ENCODE assay signal across 1 cellular context in the genomic region with DNA sequence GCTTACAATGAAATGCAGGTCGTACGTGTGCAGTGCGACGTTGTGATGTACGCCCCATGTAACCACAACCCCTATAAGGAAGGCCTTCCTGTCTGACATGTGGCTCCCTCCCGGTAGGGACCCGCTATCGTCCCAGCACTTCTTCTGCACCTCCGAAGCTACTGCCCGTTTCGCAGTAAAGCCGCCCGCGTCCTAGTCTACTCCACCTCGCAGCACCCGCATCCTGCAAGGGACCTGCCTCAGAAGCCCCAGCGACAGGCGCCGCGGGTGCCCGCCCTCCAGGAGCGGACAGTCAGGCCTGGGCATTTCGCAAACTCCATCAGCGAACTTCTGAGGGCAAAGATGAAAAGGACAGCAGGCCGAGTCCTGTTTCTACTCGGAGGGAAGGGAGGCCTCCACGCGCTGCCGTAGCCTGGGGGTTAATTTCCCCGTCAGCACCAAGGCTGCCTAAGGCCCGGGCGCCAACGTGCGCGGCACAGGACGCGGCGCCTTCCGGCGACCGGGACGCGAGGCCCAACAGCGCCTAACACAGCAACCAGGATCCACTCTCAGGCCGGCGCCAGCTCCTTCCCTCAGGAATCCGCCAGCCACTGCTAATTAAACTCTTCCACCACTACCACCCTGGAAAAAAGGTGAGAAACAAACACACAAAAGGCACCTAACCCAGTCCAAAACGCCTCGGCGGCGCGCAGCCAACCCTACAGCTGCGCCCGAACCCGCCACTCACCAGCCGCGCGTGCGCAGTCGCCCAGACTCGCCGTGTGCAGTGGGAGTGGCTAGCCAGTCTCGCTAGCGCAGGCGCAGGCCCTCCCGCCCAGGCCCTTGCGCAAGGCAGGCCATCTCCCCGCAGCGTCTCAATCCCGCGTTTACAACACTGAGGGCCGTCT.
TF ChIP-seq lines count a peak whose summit lies in the region.

A gene with protein sequence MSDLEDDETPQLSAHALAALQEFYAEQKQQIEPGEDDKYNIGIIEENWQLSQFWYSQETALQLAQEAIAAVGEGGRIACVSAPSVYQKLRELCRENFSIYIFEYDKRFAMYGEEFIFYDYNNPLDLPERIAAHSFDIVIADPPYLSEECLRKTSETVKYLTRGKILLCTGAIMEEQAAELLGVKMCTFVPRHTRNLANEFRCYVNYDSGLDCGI (minus strand): TSS at position 768 of the 887 bp plus-strand sequence. CDS start 16,363 bp downstream, outside the sequence.

TF ChIP-seq in K562, 482 proteins besides CTCF, POLR2A, EP300 and RAD21 (continued from another document and continues in another):
- TF ChIP-seq, protein P1, sequence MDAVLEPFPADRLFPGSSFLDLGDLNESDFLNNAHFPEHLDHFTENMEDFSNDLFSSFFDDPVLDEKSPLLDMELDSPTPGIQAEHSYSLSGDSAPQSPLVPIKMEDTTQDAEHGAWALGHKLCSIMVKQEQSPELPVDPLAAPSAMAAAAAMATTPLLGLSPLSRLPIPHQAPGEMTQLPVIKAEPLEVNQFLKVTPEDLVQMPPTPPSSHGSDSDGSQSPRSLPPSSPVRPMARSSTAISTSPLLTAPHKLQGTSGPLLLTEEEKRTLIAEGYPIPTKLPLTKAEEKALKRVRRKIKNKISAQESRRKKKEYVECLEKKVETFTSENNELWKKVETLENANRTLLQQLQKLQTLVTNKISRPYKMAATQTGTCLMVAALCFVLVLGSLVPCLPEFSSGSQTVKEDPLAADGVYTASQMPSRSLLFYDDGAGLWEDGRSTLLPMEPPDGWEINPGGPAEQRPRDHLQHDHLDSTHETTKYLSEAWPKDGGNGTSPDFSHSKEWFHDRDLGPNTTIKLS (IDR thresholded peaks at IDR 0.05; ENCODE audit: borderline replicate concordance, low read depth): peak; percentile 27; the same call in 1 of the 2 replicates
- no peak for TF ChIP-seq HDAC2 (IDR thresholded peaks at IDR 0.05)
- TF ChIP-seq, protein P2, sequence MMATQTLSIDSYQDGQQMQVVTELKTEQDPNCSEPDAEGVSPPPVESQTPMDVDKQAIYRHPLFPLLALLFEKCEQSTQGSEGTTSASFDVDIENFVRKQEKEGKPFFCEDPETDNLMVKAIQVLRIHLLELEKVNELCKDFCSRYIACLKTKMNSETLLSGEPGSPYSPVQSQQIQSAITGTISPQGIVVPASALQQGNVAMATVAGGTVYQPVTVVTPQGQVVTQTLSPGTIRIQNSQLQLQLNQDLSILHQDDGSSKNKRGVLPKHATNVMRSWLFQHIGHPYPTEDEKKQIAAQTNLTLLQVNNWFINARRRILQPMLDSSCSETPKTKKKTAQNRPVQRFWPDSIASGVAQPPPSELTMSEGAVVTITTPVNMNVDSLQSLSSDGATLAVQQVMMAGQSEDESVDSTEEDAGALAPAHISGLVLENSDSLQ (IDR thresholded peaks at IDR 0.05): peak; percentile 92
- peak; percentile 41 for TF ChIP-seq TAF1 (IDR thresholded peaks at IDR 0.05; ENCODE audit: control insufficient read depth, extremely low read depth, insufficient read depth, low read length, severe bottlenecking)
- peak; percentile 58 for TF ChIP-seq TBP (optimal IDR thresholded peaks at IDR 0.05; ENCODE audit: low read depth, low read length)
- no peak for TF ChIP-seq PURB (CRISPR knock-in tag; IDR thresholded peaks at IDR 0.05; ENCODE audit: low read depth)
- TF ChIP-seq NRF1 (conservative IDR thresholded peaks at IDR 0.05 in 1 of 2, IDR thresholded peaks at IDR 0.05 in 1 of 2): peak; percentile 98
- peak; percentile 79 for TF ChIP-seq RBBP5 (IDR thresholded peaks at IDR 0.05; ENCODE audit: borderline replicate concordance, insufficient read depth, low read length, poor library complexity, severe bottlenecking)
- no peak for TF ChIP-seq CBFA2T2 (conservative IDR thresholded peaks at IDR 0.05)
- TF ChIP-seq ZNF121 (CRISPR knock-in tag; conservative IDR thresholded peaks at IDR 0.05): no peak
- TF ChIP-seq, protein P3, sequence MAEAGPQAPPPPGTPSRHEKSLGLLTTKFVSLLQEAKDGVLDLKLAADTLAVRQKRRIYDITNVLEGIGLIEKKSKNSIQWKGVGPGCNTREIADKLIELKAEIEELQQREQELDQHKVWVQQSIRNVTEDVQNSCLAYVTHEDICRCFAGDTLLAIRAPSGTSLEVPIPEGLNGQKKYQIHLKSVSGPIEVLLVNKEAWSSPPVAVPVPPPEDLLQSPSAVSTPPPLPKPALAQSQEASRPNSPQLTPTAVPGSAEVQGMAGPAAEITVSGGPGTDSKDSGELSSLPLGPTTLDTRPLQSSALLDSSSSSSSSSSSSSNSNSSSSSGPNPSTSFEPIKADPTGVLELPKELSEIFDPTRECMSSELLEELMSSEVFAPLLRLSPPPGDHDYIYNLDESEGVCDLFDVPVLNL (CRISPR knock-in tag; IDR thresholded peaks at IDR 0.05; ENCODE audit: low read depth): no peak
- no peak for TF ChIP-seq TGIF2 (CRISPR knock-in tag; IDR thresholded peaks at IDR 0.05)
- TF ChIP-seq XRCC4 (IDR thresholded peaks at IDR 0.05; ENCODE audit: extremely low read depth, insufficient read depth, insufficient read length): no peak
- TF ChIP-seq FOXA3 (CRISPR knock-in tag; conservative IDR thresholded peaks at IDR 0.05 in 1 of 2, IDR thresholded peaks at IDR 0.05 in 1 of 2): 0 out of 4 replicates have a peak, but pooled peaks of 1 of the 2 experiments have one; percentile 30
- TF ChIP-seq RB1 (IDR thresholded peaks at IDR 0.05; ENCODE audit: low read depth): peak; percentile 24; the same call in 1 of the 2 replicates
- TF ChIP-seq GTF2E2 (tag; IDR thresholded peaks at IDR 0.05): no peak
- 0 out of 2 replicates have a peak, but pooled peaks have one; percentile 1 for TF ChIP-seq MYC (IDR thresholded peaks at IDR 0.05; ENCODE audit: low read depth, low read length)
- peak; percentile 80 for TF ChIP-seq MYC (CRISPR knock-in tag; IDR thresholded peaks at IDR 0.05; ENCODE audit: borderline replicate concordance, low read depth)
- TF ChIP-seq HCFC1 (IDR thresholded peaks at IDR 0.05; ENCODE audit: low read depth, low read length): peak; percentile 24; the same call in 1 of the 2 replicates
- TF ChIP-seq MEIS2 (IDR thresholded peaks at IDR 0.05; ENCODE audit: partially characterized antibody): peak; percentile 95
- TF ChIP-seq PHB (CRISPR knock-in tag; IDR thresholded peaks at IDR 0.05): no peak
- TF ChIP-seq ELF1 (tag; IDR thresholded peaks at IDR 0.05): peak; percentile 26; the same call in 1 of the 2 replicates
- TF ChIP-seq RBFOX2 (IDR thresholded peaks at IDR 0.05; ENCODE audit: low read depth, low read length): peak; percentile 95
- no peak for TF ChIP-seq ZNF324 (CRISPR knock-in tag; IDR thresholded peaks at IDR 0.05)
- TF ChIP-seq, protein P4, sequence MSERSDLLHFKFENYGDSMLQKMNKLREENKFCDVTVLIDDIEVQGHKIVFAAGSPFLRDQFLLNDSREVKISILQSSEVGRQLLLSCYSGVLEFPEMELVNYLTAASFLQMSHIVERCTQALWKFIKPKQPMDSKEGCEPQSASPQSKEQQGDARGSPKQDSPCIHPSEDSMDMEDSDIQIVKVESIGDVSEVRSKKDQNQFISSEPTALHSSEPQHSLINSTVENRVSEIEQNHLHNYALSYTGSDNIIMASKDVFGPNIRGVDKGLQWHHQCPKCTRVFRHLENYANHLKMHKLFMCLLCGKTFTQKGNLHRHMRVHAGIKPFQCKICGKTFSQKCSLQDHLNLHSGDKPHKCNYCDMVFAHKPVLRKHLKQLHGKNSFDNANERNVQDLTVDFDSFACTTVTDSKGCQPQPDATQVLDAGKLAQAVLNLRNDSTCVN (CRISPR knock-in tag; IDR thresholded peaks at IDR 0.05): no peak
- TF ChIP-seq ZNF766 (CRISPR knock-in tag; conservative IDR thresholded peaks at IDR 0.05): 0 out of 2 replicates have a peak, but pooled peaks have one; percentile 29
- peak in 1 of 2 experiments; percentile 49; a peak in 1 of 4 replicates for TF ChIP-seq HDAC1 (IDR thresholded peaks at IDR 0.05)
- no peak for TF ChIP-seq HMG20B (CRISPR knock-in tag; IDR thresholded peaks at IDR 0.05)
- no peak for TF ChIP-seq POLR3A (IDR thresholded peaks at IDR 0.05; ENCODE audit: borderline replicate concordance, extremely low read depth, insufficient read depth, insufficient read length)
- TF ChIP-seq, protein P5, sequence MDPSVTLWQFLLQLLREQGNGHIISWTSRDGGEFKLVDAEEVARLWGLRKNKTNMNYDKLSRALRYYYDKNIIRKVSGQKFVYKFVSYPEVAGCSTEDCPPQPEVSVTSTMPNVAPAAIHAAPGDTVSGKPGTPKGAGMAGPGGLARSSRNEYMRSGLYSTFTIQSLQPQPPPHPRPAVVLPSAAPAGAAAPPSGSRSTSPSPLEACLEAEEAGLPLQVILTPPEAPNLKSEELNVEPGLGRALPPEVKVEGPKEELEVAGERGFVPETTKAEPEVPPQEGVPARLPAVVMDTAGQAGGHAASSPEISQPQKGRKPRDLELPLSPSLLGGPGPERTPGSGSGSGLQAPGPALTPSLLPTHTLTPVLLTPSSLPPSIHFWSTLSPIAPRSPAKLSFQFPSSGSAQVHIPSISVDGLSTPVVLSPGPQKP (CRISPR knock-in tag; IDR thresholded peaks at IDR 0.05): no peak
- no peak for TF ChIP-seq BDP1 (IDR thresholded peaks at IDR 0.05; ENCODE audit: insufficient read depth, insufficient read length)
- peak in 1 of 2 experiments; percentile 10; a peak in 1 of 4 replicates for TF ChIP-seq TEAD1 (CRISPR knock-in tag; IDR thresholded peaks at IDR 0.05)
- TF ChIP-seq MIER1 (IDR thresholded peaks at IDR 0.05; ENCODE audit: low read depth): no peak
- TF ChIP-seq, protein P6, sequence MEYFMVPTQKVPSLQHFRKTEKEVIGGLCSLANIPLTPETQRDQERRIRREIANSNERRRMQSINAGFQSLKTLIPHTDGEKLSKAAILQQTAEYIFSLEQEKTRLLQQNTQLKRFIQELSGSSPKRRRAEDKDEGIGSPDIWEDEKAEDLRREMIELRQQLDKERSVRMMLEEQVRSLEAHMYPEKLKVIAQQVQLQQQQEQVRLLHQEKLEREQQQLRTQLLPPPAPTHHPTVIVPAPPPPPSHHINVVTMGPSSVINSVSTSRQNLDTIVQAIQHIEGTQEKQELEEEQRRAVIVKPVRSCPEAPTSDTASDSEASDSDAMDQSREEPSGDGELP (CRISPR knock-in tag; IDR thresholded peaks at IDR 0.05; ENCODE audit: borderline replicate concordance): peak; percentile 81
- TF ChIP-seq U2AF2 (optimal IDR thresholded peaks at IDR 0.05; ENCODE audit: low read depth, low read length): no peak
- TF ChIP-seq, protein P7, sequence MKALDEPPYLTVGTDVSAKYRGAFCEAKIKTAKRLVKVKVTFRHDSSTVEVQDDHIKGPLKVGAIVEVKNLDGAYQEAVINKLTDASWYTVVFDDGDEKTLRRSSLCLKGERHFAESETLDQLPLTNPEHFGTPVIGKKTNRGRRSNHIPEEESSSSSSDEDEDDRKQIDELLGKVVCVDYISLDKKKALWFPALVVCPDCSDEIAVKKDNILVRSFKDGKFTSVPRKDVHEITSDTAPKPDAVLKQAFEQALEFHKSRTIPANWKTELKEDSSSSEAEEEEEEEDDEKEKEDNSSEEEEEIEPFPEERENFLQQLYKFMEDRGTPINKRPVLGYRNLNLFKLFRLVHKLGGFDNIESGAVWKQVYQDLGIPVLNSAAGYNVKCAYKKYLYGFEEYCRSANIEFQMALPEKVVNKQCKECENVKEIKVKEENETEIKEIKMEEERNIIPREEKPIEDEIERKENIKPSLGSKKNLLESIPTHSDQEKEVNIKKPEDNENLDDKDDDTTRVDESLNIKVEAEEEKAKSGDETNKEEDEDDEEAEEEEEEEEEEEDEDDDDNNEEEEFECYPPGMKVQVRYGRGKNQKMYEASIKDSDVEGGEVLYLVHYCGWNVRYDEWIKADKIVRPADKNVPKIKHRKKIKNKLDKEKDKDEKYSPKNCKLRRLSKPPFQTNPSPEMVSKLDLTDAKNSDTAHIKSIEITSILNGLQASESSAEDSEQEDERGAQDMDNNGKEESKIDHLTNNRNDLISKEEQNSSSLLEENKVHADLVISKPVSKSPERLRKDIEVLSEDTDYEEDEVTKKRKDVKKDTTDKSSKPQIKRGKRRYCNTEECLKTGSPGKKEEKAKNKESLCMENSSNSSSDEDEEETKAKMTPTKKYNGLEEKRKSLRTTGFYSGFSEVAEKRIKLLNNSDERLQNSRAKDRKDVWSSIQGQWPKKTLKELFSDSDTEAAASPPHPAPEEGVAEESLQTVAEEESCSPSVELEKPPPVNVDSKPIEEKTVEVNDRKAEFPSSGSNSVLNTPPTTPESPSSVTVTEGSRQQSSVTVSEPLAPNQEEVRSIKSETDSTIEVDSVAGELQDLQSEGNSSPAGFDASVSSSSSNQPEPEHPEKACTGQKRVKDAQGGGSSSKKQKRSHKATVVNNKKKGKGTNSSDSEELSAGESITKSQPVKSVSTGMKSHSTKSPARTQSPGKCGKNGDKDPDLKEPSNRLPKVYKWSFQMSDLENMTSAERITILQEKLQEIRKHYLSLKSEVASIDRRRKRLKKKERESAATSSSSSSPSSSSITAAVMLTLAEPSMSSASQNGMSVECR (CRISPR knock-in tag; IDR thresholded peaks at IDR 0.05): 0 out of 2 replicates have a peak, but pooled peaks have one; percentile 21
- TF ChIP-seq ATF7 (IDR thresholded peaks at IDR 0.05): peak; percentile 35; the same call in 1 of the 2 replicates
- TF ChIP-seq RBM15 (IDR thresholded peaks at IDR 0.05; ENCODE audit: insufficient read depth, low read length): no peak
- TF ChIP-seq SIN3B (IDR thresholded peaks at IDR 0.05; ENCODE audit: low read depth): no peak
- TF ChIP-seq CEBPG (CRISPR knock-in tag; IDR thresholded peaks at IDR 0.05): peak; percentile 98
- peak; percentile 90 to 95 for TF ChIP-seq CEBPG (tag; conservative IDR thresholded peaks at IDR 0.05 in 1 of 2, IDR thresholded peaks at IDR 0.05 in 1 of 2)
- 0 out of 2 replicates have a peak, but pooled peaks have one; percentile 20 for TF ChIP-seq CTBP1 (IDR thresholded peaks at IDR 0.05; ENCODE audit: borderline replicate concordance)
- TF ChIP-seq, protein P8, sequence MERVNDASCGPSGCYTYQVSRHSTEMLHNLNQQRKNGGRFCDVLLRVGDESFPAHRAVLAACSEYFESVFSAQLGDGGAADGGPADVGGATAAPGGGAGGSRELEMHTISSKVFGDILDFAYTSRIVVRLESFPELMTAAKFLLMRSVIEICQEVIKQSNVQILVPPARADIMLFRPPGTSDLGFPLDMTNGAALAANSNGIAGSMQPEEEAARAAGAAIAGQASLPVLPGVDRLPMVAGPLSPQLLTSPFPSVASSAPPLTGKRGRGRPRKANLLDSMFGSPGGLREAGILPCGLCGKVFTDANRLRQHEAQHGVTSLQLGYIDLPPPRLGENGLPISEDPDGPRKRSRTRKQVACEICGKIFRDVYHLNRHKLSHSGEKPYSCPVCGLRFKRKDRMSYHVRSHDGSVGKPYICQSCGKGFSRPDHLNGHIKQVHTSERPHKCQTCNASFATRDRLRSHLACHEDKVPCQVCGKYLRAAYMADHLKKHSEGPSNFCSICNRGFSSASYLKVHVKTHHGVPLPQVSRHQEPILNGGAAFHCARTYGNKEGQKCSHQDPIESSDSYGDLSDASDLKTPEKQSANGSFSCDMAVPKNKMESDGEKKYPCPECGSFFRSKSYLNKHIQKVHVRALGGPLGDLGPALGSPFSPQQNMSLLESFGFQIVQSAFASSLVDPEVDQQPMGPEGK (CRISPR knock-in tag; IDR thresholded peaks at IDR 0.05; ENCODE audit: borderline replicate concordance): no peak
- TF ChIP-seq ARID2 (IDR thresholded peaks at IDR 0.05): no peak
- TF ChIP-seq POLR2AphosphoS5 (IDR thresholded peaks at IDR 0.05; ENCODE audit: control insufficient read depth, insufficient read depth, low read depth, low read length): peak; percentile 65; the same call in 1 of the 2 replicates
- TF ChIP-seq DACH1 (IDR thresholded peaks at IDR 0.05; ENCODE audit: partially characterized antibody): no peak
- TF ChIP-seq CCNT2 (IDR thresholded peaks at IDR 0.05; ENCODE audit: borderline replicate concordance, extremely low read depth, insufficient read length, low read depth, low read length): peak; percentile 37
